26 cellular contexts compared by ENCODE assay signal in genomic region chr20:58587467-58587866, GRCh38.
"Had no signal": no experiment of that assay in that cellular context is flagged by ENCODE, and none has a peak within 500 bp of the region (broad histone marks: within the 10 kb centered on the region; RNA-seq: fewer than 3 reads in every experiment).

No MANE protein-coding gene starts in this region.

- H3K9me3 Mint-ChIP-seq: immature natural killer cell, nephron, neural crest cell had no signal

- H3K4me1 Mint-ChIP-seq: stimulated activated memory B cell treated with anti-CD40 and anti-IgM and Interleukin-4, amounts not matched to agents 10 μg/mL and 1 μg/mL and 100 μg/mL, for 72 hours; stimulated activated naive CD8-positive, alpha-beta T cell treated with anti-CD3 and anti-CD28 coated beads, Interleukin-15, amount 100 ng/mL, for 72 hours had no signal

- H3K36me3 Mint-ChIP-seq: immature natural killer cell; stimulated activated memory B cell treated with anti-CD40 and anti-IgM and Interleukin-4, amounts not matched to agents 10 μg/mL and 1 μg/mL and 100 μg/mL, for 72 hours had no signal

- H3K27ac ChIP-seq: left lung, lower lobe of right lung, pancreas, right atrium auricular region, right lobe of liver, transverse colon, upper lobe of right lung had no signal

- H3K9me3 ChIP-seq: left lung, lower lobe of right lung, pancreas, right atrium auricular region, right lobe of liver, transverse colon, upper lobe of right lung had no signal

- H3K4me1 ChIP-seq: left lung, lower lobe of right lung, pancreas, right atrium auricular region, right lobe of liver, upper lobe of right lung had no signal

- DNase-seq: hypothalamus; immature natural killer cell; kidney; left colon; left lung; lower lobe of right lung; mammary epithelial cell; mesenchymal stem cell; naive thymus-derived CD8-positive, alpha-beta T cell; nucleus accumbens; pancreas; right lobe of liver; small intestine; stimulated activated CD4-positive, alpha-beta T cell treated with anti-CD3 and anti-CD28 coated beads, Interleukin-1b, Interleukin-23, amount 100 ng/mL, for 48 hours; stimulated activated CD4-positive, alpha-beta T cell treated with anti-CD3 and anti-CD28 coated beads, Interleukin-2, amount 100 ng/mL, for 48 hours; stimulated activated CD4-positive, alpha-beta T cell treated with anti-CD3 and anti-CD28 coated beads, Interleukin-4, amount 100 ng/mL, for 4 hours; stimulated activated CD8-positive, alpha-beta memory T cell treated with anti-CD3 and anti-CD28 coated beads, Interleukin-4, amount 100 ng/mL, for 48 hours; stimulated activated naive CD4-positive, alpha-beta T cell treated with Interleukin-2 at 50 U/mL for 16 hours; stimulated activated naive CD8-positive, alpha-beta T cell treated with anti-CD3 and anti-CD28 coated beads, Interleukin-15, amount 100 ng/mL, for 72 hours; substantia nigra; transverse colon; upper lobe of right lung had no signal

- H3K4me3 Mint-ChIP-seq: immature natural killer cell; naive thymus-derived CD8-positive, alpha-beta T cell; nephron; neural crest cell; stimulated activated memory B cell treated with anti-CD40 and anti-IgM and Interleukin-4, amounts not matched to agents 10 μg/mL and 1 μg/mL and 100 μg/mL, for 72 hours; stimulated activated naive CD8-positive, alpha-beta T cell treated with anti-CD3 and anti-CD28 coated beads, Interleukin-15, amount 100 ng/mL, for 72 hours had no signal

- H3K36me3 ChIP-seq: left lung, lower lobe of right lung, pancreas, right atrium auricular region, right lobe of liver, transverse colon, upper lobe of right lung had no signal

- ATAC-seq: left colon; left lung; lower lobe of right lung; naive thymus-derived CD8-positive, alpha-beta T cell; pancreas; right lobe of liver; stimulated activated memory B cell treated with anti-CD40 and anti-IgM and Interleukin-4, amounts not matched to agents 10 μg/mL and 1 μg/mL and 100 μg/mL, for 72 hours; stimulated activated naive CD8-positive, alpha-beta T cell treated with anti-CD3 and anti-CD28 coated beads, Interleukin-15, amount 100 ng/mL, for 72 hours; upper lobe of right lung had no signal

- H3K27ac Mint-ChIP-seq: immature natural killer cell; naive thymus-derived CD8-positive, alpha-beta T cell; nephron; stimulated activated memory B cell treated with anti-CD40 and anti-IgM and Interleukin-4, amounts not matched to agents 10 μg/mL and 1 μg/mL and 100 μg/mL, for 72 hours had no signal

- H3K4me3 ChIP-seq: left lung, lower lobe of right lung, pancreas, right atrium auricular region, right lobe of liver, transverse colon, upper lobe of right lung had no signal

- H3K27me3 ChIP-seq: pancreas, right atrium auricular region, right lobe of liver, transverse colon had no signal
